Comparison of ENCODE assay signal across 11 cellular contexts in the genomic region with DNA sequence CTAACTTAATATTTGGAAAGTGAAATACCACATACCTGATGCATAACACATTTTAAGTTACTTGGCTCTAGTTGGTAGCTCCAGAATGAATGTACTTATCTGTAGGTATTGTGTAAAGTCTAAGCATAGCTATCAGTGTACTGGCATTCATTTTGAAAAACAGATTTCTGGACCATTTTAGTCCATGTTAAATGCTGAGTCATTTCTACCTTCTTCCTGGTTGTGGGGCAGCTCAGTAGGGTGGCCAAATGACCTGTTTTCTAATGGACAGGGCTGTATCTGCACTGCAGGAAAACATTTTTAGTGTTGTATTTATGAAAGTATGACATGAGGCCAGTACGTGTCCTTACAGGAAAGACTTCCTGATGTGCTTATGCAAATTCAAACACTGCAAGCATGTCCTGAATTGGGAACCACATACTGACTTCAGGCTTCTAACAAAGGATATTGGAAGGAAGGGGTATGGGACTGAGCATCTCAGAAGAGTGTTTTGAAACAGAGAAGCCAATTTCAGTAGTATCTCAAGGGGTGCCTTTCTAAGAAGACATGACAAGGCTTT.
DNase-seq lines count a peak whose midpoint lies in the region; ATAC-seq lines count a peak whose summit lies in the region.
"Had no signal": no experiment of that assay in that cellular context is flagged by ENCODE, and none has a peak within 500 bp of the region (broad histone marks: within the 10 kb centered on the region; RNA-seq: fewer than 3 reads in every experiment).

No MANE protein-coding gene starts in this region.

- H3K36me3 ChIP-seq in naive thymus-derived CD4-positive, alpha-beta T cell (ENCODE audit: control insufficient read depth in 2 of 3, insufficient read depth in 3 of 3, low read length in 3 of 3): no peaks in the 10 kb centered on the region
- H3K36me3 ChIP-seq: right atrium auricular region had no signal

- H3K4me3 Mint-ChIP-seq in activated CD4-positive, alpha-beta memory T cell treated with anti-CD3 and anti-CD28 coated beads, Interleukin-2, amount 10 ng/mL, durations not matched to agents 7 days and 5 days: no peak overlapping the region
- H3K4me3 Mint-ChIP-seq in activated CD4-positive, alpha-beta memory T cell treated with anti-CD3 and anti-CD28 coated beads for 36 hours: no peak overlapping the region
- H3K4me3 Mint-ChIP-seq in naive thymus-derived CD4-positive, alpha-beta T cell: peak overlapping the region in 1 of 10 donors; percentile 47

- peak overlapping the region; percentile 44 for H3K27ac Mint-ChIP-seq in activated CD4-positive, alpha-beta memory T cell treated with anti-CD3 and anti-CD28 coated beads, Interleukin-2, amount 10 ng/mL, durations not matched to agents 7 days and 5 days
- H3K27ac Mint-ChIP-seq in activated CD4-positive, alpha-beta memory T cell treated with anti-CD3 and anti-CD28 coated beads for 36 hours: no peak overlapping the region
- H3K27ac Mint-ChIP-seq in naive thymus-derived CD4-positive, alpha-beta T cell: peak overlapping the region in 7 of 9 donors; percentile 4 to 84 (median 29)

- no peaks in the 10 kb centered on the region for H3K27me3 ChIP-seq in naive thymus-derived CD4-positive, alpha-beta T cell (ENCODE audit: control insufficient read depth in 2 of 2, insufficient read depth in 2 of 2, low read length in 2 of 2)
- H3K27me3 ChIP-seq: right atrium auricular region had no signal

- H3K9me3 Mint-ChIP-seq in activated CD4-positive, alpha-beta memory T cell treated with anti-CD3 and anti-CD28 coated beads, Interleukin-2, amount 10 ng/mL, durations not matched to agents 7 days and 5 days: peaks cover 35% of the 10 kb centered on the region
- H3K9me3 Mint-ChIP-seq in activated CD4-positive, alpha-beta memory T cell treated with anti-CD3 and anti-CD28 coated beads for 36 hours: peaks cover 21% of the 10 kb centered on the region
- peaks cover 0 to 48% (median 6%) of the 10 kb centered on the region in 11 donors for H3K9me3 Mint-ChIP-seq in naive thymus-derived CD4-positive, alpha-beta T cell

- POLR2A ChIA-PET in activated CD4-positive, alpha-beta memory T cell treated with anti-CD3 and anti-CD28 coated beads, Interleukin-2, amount 10 ng/mL, durations not matched to agents 7 days and 5 days (lab: Charles Lee): interaction anchor here (0.7 to 3.1 kb wide), 3 partner anchors 53 to 106 kb away, joined by 3 to 14 read pairs (median 3); no protein-coding TSS in a partner anchor
- POLR2A ChIA-PET in activated CD4-positive, alpha-beta memory T cell treated with anti-CD3 and anti-CD28 coated beads for 36 hours (lab: Charles Lee): no interaction called here
- POLR2A ChIA-PET in naive thymus-derived CD4-positive, alpha-beta T cell (lab: Charles Lee): interaction anchor here (0.9 to 3.0 kb wide), 7 partner anchors 8 to 79 kb away, joined by 3 to 10 read pairs (median 3); no protein-coding TSS in a partner anchor

- ATAC-seq in HG02763 (IDR thresholded peaks at IDR 0.05; ENCODE audit: unreplicated experiment): peak; percentile 41
- ATAC-seq in naive thymus-derived CD4-positive, alpha-beta T cell: no peak

- CTCF ChIA-PET in activated CD4-positive, alpha-beta memory T cell treated with anti-CD3 and anti-CD28 coated beads, Interleukin-2, amount 10 ng/mL, durations not matched to agents 7 days and 5 days (lab: Charles Lee): interaction anchor here (1.0 to 1.3 kb wide), 2 partner anchors 12 to 14 kb away, joined by 3 to 4 read pairs; no protein-coding TSS in a partner anchor
- CTCF ChIA-PET in activated CD4-positive, alpha-beta memory T cell treated with anti-CD3 and anti-CD28 coated beads for 36 hours (lab: Charles Lee): interaction anchor here (1.1 kb wide), 1 partner anchor 30 kb away, joined by 4 read pairs; no protein-coding TSS in a partner anchor
- CTCF ChIA-PET in naive thymus-derived CD4-positive, alpha-beta T cell (lab: Charles Lee): no interaction called here

- H3K4me1 ChIP-seq in naive thymus-derived CD4-positive, alpha-beta T cell (ENCODE audit: control insufficient read depth in 2 of 2, insufficient read depth in 2 of 2, low read length in 2 of 2): peaks cover 0 to 9% of the 10 kb centered on the region in 2 donors
- H3K4me1 ChIP-seq: right atrium auricular region had no signal

- H3K27me3 Mint-ChIP-seq in activated CD4-positive, alpha-beta memory T cell treated with anti-CD3 and anti-CD28 coated beads, Interleukin-2, amount 10 ng/mL, durations not matched to agents 7 days and 5 days: no peaks in the 10 kb centered on the region
- H3K27me3 Mint-ChIP-seq in activated CD4-positive, alpha-beta memory T cell treated with anti-CD3 and anti-CD28 coated beads for 36 hours: no peaks in the 10 kb centered on the region
- no peaks in the 10 kb centered on the region for H3K27me3 Mint-ChIP-seq in naive thymus-derived CD4-positive, alpha-beta T cell

- no peak for DNase-seq in activated CD4-positive, alpha-beta memory T cell treated with anti-CD3 and anti-CD28 coated beads, Interleukin-2, amount 10 ng/mL, durations not matched to agents 7 days and 5 days
- DNase-seq in activated CD4-positive, alpha-beta memory T cell treated with anti-CD3 and anti-CD28 coated beads for 36 hours: no peak
- peak; percentile 11 for DNase-seq in astrocyte of the hippocampus (ENCODE audit: low read depth, low spot score)
- DNase-seq in naive thymus-derived CD4-positive, alpha-beta T cell: no peak
- no peak for DNase-seq in OCI-M2 (lab: John Stamatoyannopoulos, UW; ENCODE audit: unreplicated experiment)
- DNase-seq in NCI-H1105 treated with DMSO at 0.1 percent for 48 hours (lab: John Stamatoyannopoulos, UW): no peak
- DNase-seq in NCI-H2227 treated with DMSO at 0.1 percent for 48 hours (lab: John Stamatoyannopoulos, UW): no peak
- DNase-seq: activated CD8-positive, alpha-beta memory T cell treated with anti-CD3 and anti-CD28 coated beads for 24 hours; NCI-H146 had no signal

- H3K4me1 Mint-ChIP-seq in activated CD4-positive, alpha-beta memory T cell treated with anti-CD3 and anti-CD28 coated beads, Interleukin-2, amount 10 ng/mL, durations not matched to agents 7 days and 5 days: peaks cover 35% of the 10 kb centered on the region
- peaks cover 23% of the 10 kb centered on the region for H3K4me1 Mint-ChIP-seq in activated CD4-positive, alpha-beta memory T cell treated with anti-CD3 and anti-CD28 coated beads for 36 hours (ENCODE audit: low read depth)
- peaks cover 5 to 35% (median 22%) of the 10 kb centered on the region in 7 donors for H3K4me1 Mint-ChIP-seq in naive thymus-derived CD4-positive, alpha-beta T cell

- no peak overlapping the region for H3K27ac ChIP-seq in naive thymus-derived CD4-positive, alpha-beta T cell (ENCODE audit: low read depth, low read length)
- H3K27ac ChIP-seq: right atrium auricular region had no signal

- H3K4me3 ChIP-seq in naive thymus-derived CD4-positive, alpha-beta T cell (ENCODE audit: low read length): no peak overlapping the region
- H3K4me3 ChIP-seq: right atrium auricular region had no signal

- peaks cover 71% of the 10 kb centered on the region for H3K36me3 Mint-ChIP-seq in activated CD4-positive, alpha-beta memory T cell treated with anti-CD3 and anti-CD28 coated beads, Interleukin-2, amount 10 ng/mL, durations not matched to agents 7 days and 5 days (ENCODE audit: low read depth)
- H3K36me3 Mint-ChIP-seq in activated CD4-positive, alpha-beta memory T cell treated with anti-CD3 and anti-CD28 coated beads for 36 hours: peaks cover 15% of the 10 kb centered on the region
- peaks cover 0 to 82% (median 10%) of the 10 kb centered on the region in 5 donors for H3K36me3 Mint-ChIP-seq in naive thymus-derived CD4-positive, alpha-beta T cell

- intact Hi-C loops in activated CD4-positive, alpha-beta memory T cell treated with anti-CD3 and anti-CD28 coated beads for 36 hours (cut with micrococcal nuclease): loop anchor here (2.0 kb wide), 1 partner anchor 50 kb away; no protein-coding TSS in a partner anchor
- intact Hi-C loops in naive thymus-derived CD4-positive, alpha-beta T cell (cut with micrococcal nuclease): no loop called here

- H3K9me3 ChIP-seq in naive thymus-derived CD4-positive, alpha-beta T cell (ENCODE audit: control insufficient read depth in 2 of 3, low read length in 3 of 3): no peaks in the 10 kb centered on the region
